ENCODE assay signal across 8 cellular contexts in genomic region chr14:67533754-67534085, GRCh38. TPM values are rescaled to one million over a fixed set of nuclear protein-coding genes. Genes with fewer than 3 reads are reported as not detected.
DNase-seq lines count a peak whose midpoint lies in the region; ATAC-seq and TF ChIP-seq lines count a peak whose summit lies in the region.

No MANE protein-coding gene starts in this region.

- intact Hi-C loops in activated CD4-positive, alpha-beta T cell treated with anti-CD3 and anti-CD28 coated beads for 36 hours (cut with DNase I, micrococcal nuclease), result loop anchor here in 1 of 2 experiments (2.0 kb wide), 1 partner anchor 19 kb away; no protein-coding TSS in a partner anchor
- intact Hi-C loops in left lung (cut with DNase I) (no loop called here), thyroid gland (cut with DNase I) (no loop called here)

- H3K4me1 ChIP-seq in left lung (peaks cover 0 to 14% of the 10 kb centered on the region in 2 donors), thyroid gland (peaks cover 54 to 62% of the 10 kb centered on the region in 2 donors)

- POLR2A ChIA-PET in activated CD4-positive, alpha-beta T cell treated with anti-CD3 and anti-CD28 coated beads for 36 hours (lab: Charles Lee), result no interaction called here

- peaks cover 3% of the 10 kb centered on the region for H3K4me1 Mint-ChIP-seq in activated CD4-positive, alpha-beta T cell treated with anti-CD3 and anti-CD28 coated beads for 36 hours

- in situ Hi-C loops in astrocyte of the spinal cord (cut with HindIII; ENCODE audit: low sequenced_read_pairs), result no loop called here

- no peak for DNase-seq in activated CD4-positive, alpha-beta T cell treated with anti-CD3 and anti-CD28 coated beads for 36 hours
- DNase-seq in activated CD4-positive, alpha-beta T cell treated with anti-CD3 and anti-CD28 coated beads, Interleukin-2, amount 50 U/mL, for 1 hour, result no peak
- DNase-seq in astrocyte of the spinal cord (ENCODE audit: low read depth, low spot score) (no peak), left lung (no peak), thyroid gland (peak; percentile 90 to 91), HK-2 (ENCODE audit: unreplicated experiment) (no peak)
- DNase-seq in stimulated activated naive CD4-positive, alpha-beta T cell treated with Interleukin-2 at 50 U/mL for 16 hours (lab: John Stamatoyannopoulos, UW), result no peak

- CTCF ChIA-PET in activated CD4-positive, alpha-beta T cell treated with anti-CD3 and anti-CD28 coated beads for 36 hours (lab: Charles Lee), result interaction anchor here (0.8 to 2.6 kb wide), 8 partner anchors 8 to 108 kb away, joined by 3 to 10 read pairs (median 3); no protein-coding TSS in a partner anchor

- H3K27ac ChIP-seq in left lung (no peak overlapping the region), thyroid gland (peak overlapping the region; percentile 90 to 94 (median 90))

- H3K9me3 Mint-ChIP-seq in activated CD4-positive, alpha-beta T cell treated with anti-CD3 and anti-CD28 coated beads for 36 hours (ENCODE audit: low read depth), result no peaks in the 10 kb centered on the region

- H3K4me3 ChIP-seq in astrocyte of the spinal cord (ENCODE audit: low read depth, low read length) (peak overlapping the region; percentile 44), left lung (peak overlapping the region; percentile 38 to 51), thyroid gland (replicated peaks in 1 of 3) (peak overlapping the region; percentile 16 to 55 (median 35))

- no peak for ATAC-seq in activated CD4-positive, alpha-beta T cell treated with anti-CD3 and anti-CD28 coated beads for 36 hours
- ATAC-seq in left lung (no peak), GM18870 (IDR thresholded peaks at IDR 0.05; ENCODE audit: unreplicated experiment) (no peak)

- H3K9me3 ChIP-seq in left lung (no peaks in the 10 kb centered on the region), thyroid gland (no peaks in the 10 kb centered on the region)

- peaks cover 12 to 42% of the 10 kb centered on the region in 2 donors for H3K27me3 ChIP-seq in left lung
- no peaks in the 10 kb centered on the region for H3K27me3 ChIP-seq in thyroid gland

- no peak for TF ChIP-seq CTCF in astrocyte of the spinal cord (IDR thresholded peaks at IDR 0.05; ENCODE audit: low read depth, low read length)
- TF ChIP-seq CTCF in left lung (IDR thresholded peaks at IDR 0.05), result no peak
- no peak for TF ChIP-seq CTCF in thyroid gland (IDR thresholded peaks at IDR 0.05)

- no peaks in the 10 kb centered on the region for H3K36me3 ChIP-seq in left lung
- no peaks in the 10 kb centered on the region for H3K36me3 ChIP-seq in thyroid gland

- no peak overlapping the region for H3K27ac Mint-ChIP-seq in activated CD4-positive, alpha-beta T cell treated with anti-CD3 and anti-CD28 coated beads for 36 hours

- no peaks in the 10 kb centered on the region for H3K36me3 Mint-ChIP-seq in activated CD4-positive, alpha-beta T cell treated with anti-CD3 and anti-CD28 coated beads for 36 hours (ENCODE audit: low read depth)

- H3K4me3 Mint-ChIP-seq in activated CD4-positive, alpha-beta T cell treated with anti-CD3 and anti-CD28 coated beads for 36 hours, result peak overlapping the region; percentile 66

- WGBS in thyroid gland, 2 donors, result 20 to 26% methylated on average over 6 of the region's 6 CpGs

- TF ChIP-seq POLR2A in thyroid gland (IDR thresholded peaks at IDR 0.05), result peak in 1 of 2 donors; percentile 59

- H3K27me3 Mint-ChIP-seq in activated CD4-positive, alpha-beta T cell treated with anti-CD3 and anti-CD28 coated beads for 36 hours, result peaks cover 17% of the 10 kb centered on the region

RNA-seq across cellular contexts. Expression of gene PLEKHH1, which starts 0.6 kb away (rescaled TPM):
- 1 to 10 TPM; 4.1 to 5.7 TPM for total RNA-seq in activated CD4-positive, alpha-beta T cell treated with anti-CD3 and anti-CD28 coated beads for 36 hours
- total RNA-seq in left lung (1 to 10 TPM; 1.2 to 2.7 TPM), thyroid gland (100 to 1,000 TPM; 225 to 336 (median 241) TPM)

RNA-seq across cellular contexts. Expression of gene TMEM229B, which starts 45.2 kb away (rescaled TPM):
- total RNA-seq in activated CD4-positive, alpha-beta T cell treated with anti-CD3 and anti-CD28 coated beads for 36 hours, result 1 to 10 TPM; 1.3 to 1.5 TPM
- total RNA-seq in left lung (1 to 10 TPM; 3.1 to 7.7 TPM), thyroid gland (10 to 100 TPM; 27.3 to 63.5 (median 35.0) TPM)

Comparison
In these comparisons a context has a peak if more than half of its experiments do, and no peak if none do; other contexts are left out.
1. DNase-seq: peak in thyroid gland (2 of 2); none in activated CD4-positive, alpha-beta T cell treated with anti-CD3 and anti-CD28 coated beads for 36 hours (single experiment), activated CD4-positive, alpha-beta T cell treated with anti-CD3 and anti-CD28 coated beads, Interleukin-2, amount 50 U/mL, for 1 hour (single experiment), astrocyte of the spinal cord (single experiment), left lung (0 of 2), stimulated activated naive CD4-positive, alpha-beta T cell treated with Interleukin-2 at 50 U/mL for 16 hours (single experiment) and HK-2 (single experiment).
2. H3K27ac ChIP-seq: peak in thyroid gland (3 of 3); none in left lung (0 of 2).
3. RNA of gene PLEKHH1, which starts 0.6 kb away (total RNA-seq): 225 to 336 TPM in thyroid gland; 4.1 to 5.7 TPM in activated CD4-positive, alpha-beta T cell treated with anti-CD3 and anti-CD28 coated beads for 36 hours and 1.2 to 2.7 TPM in left lung; every median in the first group is over 10 times any median in the second.
4. Peak in every context shown above with its lines, with median percentiles within 50 percentile points of each other: H3K4me3 ChIP-seq.